ENCODE assay signal across 1 cellular context in the genomic region with DNA sequence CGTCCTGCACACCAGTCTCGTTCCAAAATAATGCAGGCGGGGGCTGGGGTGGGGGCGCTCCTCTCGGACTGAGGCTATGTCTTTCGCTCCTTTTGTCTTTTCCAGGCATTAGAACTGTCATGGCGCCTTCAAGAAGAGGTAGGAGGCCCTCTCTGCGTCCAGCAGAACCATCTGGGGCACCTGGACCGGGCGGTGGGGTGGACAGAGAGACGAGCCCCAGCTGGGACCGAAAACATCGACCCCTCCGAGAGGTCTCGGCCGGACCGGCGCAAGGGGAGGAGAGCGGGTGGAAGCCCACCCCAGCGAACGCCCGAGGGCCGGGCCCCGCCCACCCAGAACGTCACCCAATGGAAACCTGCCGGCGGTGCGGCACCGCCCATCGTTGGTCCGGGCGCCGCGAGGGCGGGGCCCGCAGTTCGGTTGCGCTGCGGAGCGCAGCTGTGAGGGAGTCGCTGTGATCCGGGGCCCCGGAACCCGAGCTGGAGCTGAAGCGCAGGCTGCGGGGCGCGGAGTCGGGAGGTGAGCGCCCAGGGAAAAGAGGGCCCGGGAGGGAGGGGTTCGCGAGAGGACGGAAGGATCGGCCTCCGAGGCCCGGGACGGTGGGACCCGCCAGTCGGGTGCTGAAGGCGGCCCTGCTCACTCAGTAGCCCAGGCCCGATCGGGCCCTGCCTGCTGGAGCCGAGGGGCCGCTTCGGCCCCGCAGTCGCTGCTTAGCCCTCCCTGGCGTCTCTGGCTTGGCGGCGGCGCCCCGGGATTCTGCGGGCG.
TF ChIP-seq lines count a peak whose summit lies in the region.

Gene NRBP1, plus strand, starts transcription at position 419 of the 765 bp plus-strand sequence. CDS start 4,643 bp downstream, outside the sequence.

TF ChIP-seq in HepG2, 621 proteins besides CTCF, POLR2A, EP300 and RAD21 (continued from another document and continues in another):
- TF ChIP-seq, protein P1, sequence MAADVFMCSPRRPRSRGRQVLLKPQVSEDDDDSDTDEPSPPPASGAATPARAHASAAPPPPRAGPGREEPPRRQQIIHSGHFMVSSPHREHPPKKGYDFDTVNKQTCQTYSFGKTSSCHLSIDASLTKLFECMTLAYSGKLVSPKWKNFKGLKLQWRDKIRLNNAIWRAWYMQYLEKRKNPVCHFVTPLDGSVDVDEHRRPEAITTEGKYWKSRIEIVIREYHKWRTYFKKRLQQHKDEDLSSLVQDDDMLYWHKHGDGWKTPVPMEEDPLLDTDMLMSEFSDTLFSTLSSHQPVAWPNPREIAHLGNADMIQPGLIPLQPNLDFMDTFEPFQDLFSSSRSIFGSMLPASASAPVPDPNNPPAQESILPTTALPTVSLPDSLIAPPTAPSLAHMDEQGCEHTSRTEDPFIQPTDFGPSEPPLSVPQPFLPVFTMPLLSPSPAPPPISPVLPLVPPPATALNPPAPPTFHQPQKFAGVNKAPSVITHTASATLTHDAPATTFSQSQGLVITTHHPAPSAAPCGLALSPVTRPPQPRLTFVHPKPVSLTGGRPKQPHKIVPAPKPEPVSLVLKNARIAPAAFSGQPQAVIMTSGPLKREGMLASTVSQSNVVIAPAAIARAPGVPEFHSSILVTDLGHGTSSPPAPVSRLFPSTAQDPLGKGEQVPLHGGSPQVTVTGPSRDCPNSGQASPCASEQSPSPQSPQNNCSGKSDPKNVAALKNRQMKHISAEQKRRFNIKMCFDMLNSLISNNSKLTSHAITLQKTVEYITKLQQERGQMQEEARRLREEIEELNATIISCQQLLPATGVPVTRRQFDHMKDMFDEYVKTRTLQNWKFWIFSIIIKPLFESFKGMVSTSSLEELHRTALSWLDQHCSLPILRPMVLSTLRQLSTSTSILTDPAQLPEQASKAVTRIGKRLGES (CRISPR knock-in tag; IDR thresholded peaks at IDR 0.05; ENCODE audit: borderline replicate concordance): no peak; the same call in 1 of the 2 replicates
- TF ChIP-seq NKX3-1 (CRISPR knock-in tag; IDR thresholded peaks at IDR 0.05): peak; percentile 61; the same call in 1 of the 2 replicates
- peak; percentile 68; the same call in 1 of the 2 replicates for TF ChIP-seq SNAI1 (CRISPR knock-in tag; IDR thresholded peaks at IDR 0.05; ENCODE audit: borderline replicate concordance)
- peak; percentile 98 for TF ChIP-seq ZNF235 (CRISPR knock-in tag; IDR thresholded peaks at IDR 0.05; ENCODE audit: borderline replicate concordance)
- TF ChIP-seq ZNF207 (IDR thresholded peaks at IDR 0.05; ENCODE audit: borderline replicate concordance): no peak
- peak; percentile 78; the same call in 1 of the 2 replicates for TF ChIP-seq ZNF749 (CRISPR knock-in tag; IDR thresholded peaks at IDR 0.05; ENCODE audit: borderline replicate concordance)
- no peak for TF ChIP-seq CHD4 (IDR thresholded peaks at IDR 0.05; ENCODE audit: borderline replicate concordance, low read length)
- TF ChIP-seq HNRNPH1 (optimal IDR thresholded peaks at IDR 0.05; ENCODE audit: low read depth, low read length): no peak
- no peak for TF ChIP-seq CEBPB (IDR thresholded peaks at IDR 0.05; ENCODE audit: borderline replicate concordance, low read depth, low read length)
- TF ChIP-seq MAFK (conservative IDR thresholded peaks at IDR 0.05 in 1 of 2, IDR thresholded peaks at IDR 0.05 in 1 of 2; ENCODE audit: low read length in 2 of 2): no peak
- TF ChIP-seq NAIF1 (CRISPR knock-in tag; IDR thresholded peaks at IDR 0.05; ENCODE audit: borderline replicate concordance): peak; percentile 90; the same call in 1 of the 2 replicates
- TF ChIP-seq ZNF773 (CRISPR knock-in tag; IDR thresholded peaks at IDR 0.05; ENCODE audit: borderline replicate concordance): no peak
- TF ChIP-seq SATB2 (CRISPR knock-in tag; IDR thresholded peaks at IDR 0.05): no peak; the same call in 1 of the 2 replicates
- TF ChIP-seq PRPF4 (IDR thresholded peaks at IDR 0.05; ENCODE audit: low read depth, low read length, poor library complexity, severe bottlenecking): no peak
- no peak for TF ChIP-seq FOXA1 (IDR thresholded peaks at IDR 0.05)
- no peak for TF ChIP-seq FOXA1 (CRISPR knock-in tag; IDR thresholded peaks at IDR 0.05)
- peak; percentile 58; the same call in 1 of the 2 replicates for TF ChIP-seq TARDBP (CRISPR knock-in tag; IDR thresholded peaks at IDR 0.05)
- TF ChIP-seq ZNF501 (CRISPR knock-in tag; IDR thresholded peaks at IDR 0.05): peak; percentile 94
- TF ChIP-seq ZNF850 (CRISPR knock-in tag; conservative IDR thresholded peaks at IDR 0.05): peak; percentile 94
- TF ChIP-seq, protein P2, sequence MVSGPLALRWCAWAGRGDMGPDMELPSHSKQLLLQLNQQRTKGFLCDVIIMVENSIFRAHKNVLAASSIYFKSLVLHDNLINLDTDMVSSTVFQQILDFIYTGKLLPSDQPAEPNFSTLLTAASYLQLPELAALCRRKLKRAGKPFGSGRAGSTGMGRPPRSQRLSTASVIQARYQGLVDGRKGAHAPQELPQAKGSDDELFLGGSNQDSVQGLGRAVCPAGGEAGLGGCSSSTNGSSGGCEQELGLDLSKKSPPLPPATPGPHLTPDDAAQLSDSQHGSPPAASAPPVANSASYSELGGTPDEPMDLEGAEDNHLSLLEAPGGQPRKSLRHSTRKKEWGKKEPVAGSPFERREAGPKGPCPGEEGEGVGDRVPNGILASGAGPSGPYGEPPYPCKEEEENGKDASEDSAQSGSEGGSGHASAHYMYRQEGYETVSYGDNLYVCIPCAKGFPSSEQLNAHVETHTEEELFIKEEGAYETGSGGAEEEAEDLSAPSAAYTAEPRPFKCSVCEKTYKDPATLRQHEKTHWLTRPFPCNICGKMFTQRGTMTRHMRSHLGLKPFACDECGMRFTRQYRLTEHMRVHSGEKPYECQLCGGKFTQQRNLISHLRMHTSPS (CRISPR knock-in tag; IDR thresholded peaks at IDR 0.05; ENCODE audit: low read depth): peak; percentile 51; the same call in 1 of the 2 replicates
- TF ChIP-seq EED (CRISPR knock-in tag; IDR thresholded peaks at IDR 0.05): 0 out of 2 replicates have a peak, but pooled peaks have one; percentile 19
- no peak for TF ChIP-seq MBNL3 (CRISPR knock-in tag; conservative IDR thresholded peaks at IDR 0.05)
- peak; percentile 79 for TF ChIP-seq ZNF329 (CRISPR knock-in tag; IDR thresholded peaks at IDR 0.05; ENCODE audit: low read depth)
- TF ChIP-seq, protein P3, sequence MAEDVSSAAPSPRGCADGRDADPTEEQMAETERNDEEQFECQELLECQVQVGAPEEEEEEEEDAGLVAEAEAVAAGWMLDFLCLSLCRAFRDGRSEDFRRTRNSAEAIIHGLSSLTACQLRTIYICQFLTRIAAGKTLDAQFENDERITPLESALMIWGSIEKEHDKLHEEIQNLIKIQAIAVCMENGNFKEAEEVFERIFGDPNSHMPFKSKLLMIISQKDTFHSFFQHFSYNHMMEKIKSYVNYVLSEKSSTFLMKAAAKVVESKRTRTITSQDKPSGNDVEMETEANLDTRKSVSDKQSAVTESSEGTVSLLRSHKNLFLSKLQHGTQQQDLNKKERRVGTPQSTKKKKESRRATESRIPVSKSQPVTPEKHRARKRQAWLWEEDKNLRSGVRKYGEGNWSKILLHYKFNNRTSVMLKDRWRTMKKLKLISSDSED (CRISPR knock-in tag; IDR thresholded peaks at IDR 0.05): 0 out of 2 replicates have a peak, but pooled peaks have one; percentile 68
- TF ChIP-seq KLF6 (CRISPR knock-in tag; IDR thresholded peaks at IDR 0.05): peak; percentile 78
- peak; percentile 80 for TF ChIP-seq GATAD1 (CRISPR knock-in tag; IDR thresholded peaks at IDR 0.05)
- TF ChIP-seq ZNF512B (CRISPR knock-in tag; IDR thresholded peaks at IDR 0.05; ENCODE audit: borderline replicate concordance): no peak; the same call in 1 of the 2 replicates
- TF ChIP-seq HNRNPL (IDR thresholded peaks at IDR 0.05; ENCODE audit: low read depth, low read length): no peak
- TF ChIP-seq, protein P4, sequence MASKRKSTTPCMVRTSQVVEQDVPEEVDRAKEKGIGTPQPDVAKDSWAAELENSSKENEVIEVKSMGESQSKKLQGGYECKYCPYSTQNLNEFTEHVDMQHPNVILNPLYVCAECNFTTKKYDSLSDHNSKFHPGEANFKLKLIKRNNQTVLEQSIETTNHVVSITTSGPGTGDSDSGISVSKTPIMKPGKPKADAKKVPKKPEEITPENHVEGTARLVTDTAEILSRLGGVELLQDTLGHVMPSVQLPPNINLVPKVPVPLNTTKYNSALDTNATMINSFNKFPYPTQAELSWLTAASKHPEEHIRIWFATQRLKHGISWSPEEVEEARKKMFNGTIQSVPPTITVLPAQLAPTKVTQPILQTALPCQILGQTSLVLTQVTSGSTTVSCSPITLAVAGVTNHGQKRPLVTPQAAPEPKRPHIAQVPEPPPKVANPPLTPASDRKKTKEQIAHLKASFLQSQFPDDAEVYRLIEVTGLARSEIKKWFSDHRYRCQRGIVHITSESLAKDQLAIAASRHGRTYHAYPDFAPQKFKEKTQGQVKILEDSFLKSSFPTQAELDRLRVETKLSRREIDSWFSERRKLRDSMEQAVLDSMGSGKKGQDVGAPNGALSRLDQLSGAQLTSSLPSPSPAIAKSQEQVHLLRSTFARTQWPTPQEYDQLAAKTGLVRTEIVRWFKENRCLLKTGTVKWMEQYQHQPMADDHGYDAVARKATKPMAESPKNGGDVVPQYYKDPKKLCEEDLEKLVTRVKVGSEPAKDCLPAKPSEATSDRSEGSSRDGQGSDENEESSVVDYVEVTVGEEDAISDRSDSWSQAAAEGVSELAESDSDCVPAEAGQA (IDR thresholded peaks at IDR 0.05; ENCODE audit: low read depth): no peak
- TF ChIP-seq, protein P4 (CRISPR knock-in tag; IDR thresholded peaks at IDR 0.05; ENCODE audit: borderline replicate concordance): peak; percentile 41; the same call in 1 of the 2 replicates
- TF ChIP-seq ISL2 (CRISPR knock-in tag; IDR thresholded peaks at IDR 0.05): peak; percentile 81
- no peak; the same call in 1 of the 2 replicates for TF ChIP-seq CHD2 (IDR thresholded peaks at IDR 0.05; ENCODE audit: low read depth, low read length)
- no peak for TF ChIP-seq ZNF251 (CRISPR knock-in tag; IDR thresholded peaks at IDR 0.05)
- no peak for TF ChIP-seq ZNF382 (CRISPR knock-in tag; IDR thresholded peaks at IDR 0.05; ENCODE audit: borderline replicate concordance)
- no peak for TF ChIP-seq MBD4 (IDR thresholded peaks at IDR 0.05; ENCODE audit: borderline replicate concordance, low read length)
- TF ChIP-seq TCF12 (IDR thresholded peaks at IDR 0.05): no peak
- TF ChIP-seq TCF12 (CRISPR knock-in tag; IDR thresholded peaks at IDR 0.05): no peak; the same call in 1 of the 2 replicates
- peak; percentile 39 for TF ChIP-seq ZNF740 (CRISPR knock-in tag; IDR thresholded peaks at IDR 0.05)
- TF ChIP-seq ZNF460 (CRISPR knock-in tag; IDR thresholded peaks at IDR 0.05; ENCODE audit: borderline replicate concordance): peak; percentile 46; the same call in 1 of the 2 replicates
- TF ChIP-seq ZNF326 (CRISPR knock-in tag; IDR thresholded peaks at IDR 0.05; ENCODE audit: borderline replicate concordance): no peak
- no peak for TF ChIP-seq FOXP1 (IDR thresholded peaks at IDR 0.05)
- no peak for TF ChIP-seq FOXP1 (CRISPR knock-in tag; IDR thresholded peaks at IDR 0.05)
- no peak for TF ChIP-seq MEF2D (CRISPR knock-in tag; IDR thresholded peaks at IDR 0.05)
- peak; percentile 91 for TF ChIP-seq ERF (CRISPR knock-in tag; IDR thresholded peaks at IDR 0.05)
- no peak for TF ChIP-seq NFIB (CRISPR knock-in tag; IDR thresholded peaks at IDR 0.05; ENCODE audit: borderline replicate concordance)
- TF ChIP-seq ZNF782 (CRISPR knock-in tag; IDR thresholded peaks at IDR 0.05; ENCODE audit: borderline replicate concordance): peak; percentile 83; the same call in 1 of the 2 replicates
- peak; percentile 62 for TF ChIP-seq TFDP2 (CRISPR knock-in tag; IDR thresholded peaks at IDR 0.05)
